ENCODE assay signal across 17 cellular contexts in the genomic region with DNA sequence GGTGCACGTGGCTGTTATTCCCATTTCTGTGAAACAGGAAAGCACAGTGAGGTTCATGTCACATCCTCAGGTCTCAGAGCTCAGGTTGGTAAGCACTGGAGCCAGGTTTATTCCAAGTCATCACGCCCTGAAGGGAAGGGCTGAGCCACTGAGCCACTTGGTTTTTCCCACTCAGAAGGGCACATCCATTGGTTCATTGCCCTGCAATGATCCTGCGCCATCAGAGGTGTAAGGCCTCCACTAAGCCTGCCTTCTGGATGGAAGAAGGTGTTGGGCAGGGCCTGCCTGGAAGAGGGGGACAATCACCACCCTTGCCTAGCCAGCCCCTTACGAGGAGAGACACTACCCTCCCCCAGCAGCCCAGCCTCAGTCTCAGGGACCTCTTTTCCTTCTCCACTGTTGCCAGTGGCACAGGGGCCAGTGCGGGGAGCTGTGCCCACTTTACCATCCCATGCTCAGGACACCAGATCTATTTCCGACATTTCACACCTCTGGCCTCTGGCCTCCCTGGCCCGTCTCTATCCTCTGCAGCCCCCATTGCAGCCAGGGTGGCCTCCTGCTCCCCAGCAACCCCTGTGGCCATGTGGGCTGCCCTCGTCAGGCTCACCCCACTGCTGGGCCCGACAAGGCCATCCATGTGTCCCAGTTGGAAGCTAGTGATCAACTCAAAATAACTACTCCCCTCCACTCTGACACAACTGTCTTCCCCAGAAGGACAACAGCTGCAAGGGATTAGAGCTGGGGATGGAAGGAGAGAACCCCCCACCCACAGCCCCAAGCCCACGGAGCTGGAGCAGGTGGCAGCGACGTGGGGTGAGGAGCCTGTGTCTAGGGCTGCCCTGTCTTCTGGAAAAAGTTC.
"Had no signal": no experiment of that assay in that cellular context is flagged by ENCODE, and none has a peak within 500 bp of the region (broad histone marks: within the 10 kb centered on the region; RNA-seq: fewer than 3 reads in every experiment).

No MANE protein-coding gene starts in this region.

- DNase-seq: activated CD4-positive, alpha-beta T cell treated with anti-CD3 and anti-CD28 coated beads, Interleukin-2, amount 10 ng/mL, durations not matched to agents 7 days and 5 days; activated CD4-positive, CD25-positive, alpha-beta regulatory T cell treated with anti-CD3 and anti-CD28 coated beads, Interleukin-2, amount 50 U/mL, for 72 hours; activated CD8-positive, alpha-beta memory T cell treated with anti-CD3 and anti-CD28 coated beads, Interleukin-2, amount 10 ng/mL, durations not matched to agents 7 days and 5 days; activated CD8-positive, alpha-beta T cell treated with anti-CD3 and anti-CD28 coated beads for 36 hours; activated effector memory CD4-positive, alpha-beta T cell treated with anti-CD3 and anti-CD28 coated beads, Interleukin-2, amount 50 U/mL, for 16 hours; activated naive CD4-positive, alpha-beta T cell treated with anti-CD3 and anti-CD28 coated beads, Interleukin-2, amount 10 ng/mL, durations not matched to agents 7 days and 5 days; activated T-cell treated with anti-CD3 and anti-CD28 coated beads for 4 hours; amygdala; left ventricle myocardium superior; naive B cell; spleen; stimulated activated CD4-positive, alpha-beta T cell treated with anti-CD3 and anti-CD28 coated beads, Interleukin-4, amount 100 ng/mL, for 1 hour; stimulated activated naive CD4-positive, alpha-beta T cell; upper lobe of left lung had no signal

- ATAC-seq: activated CD8-positive, alpha-beta memory T cell treated with anti-CD3 and anti-CD28 coated beads, Interleukin-2, amount 10 ng/mL, durations not matched to agents 7 days and 5 days; activated CD8-positive, alpha-beta T cell treated with anti-CD3 and anti-CD28 coated beads for 36 hours; left ventricle myocardium superior had no signal

- H3K4me3 ChIP-seq: spleen, thoracic aorta, upper lobe of left lung had no signal

- H3K27ac ChIP-seq: epithelial cell of prostate, spleen, thoracic aorta, upper lobe of left lung, VCaP had no signal

- H3K9me3 ChIP-seq: spleen, thoracic aorta, upper lobe of left lung had no signal

- H3K27me3 ChIP-seq: upper lobe of left lung had no signal

- H3K36me3 ChIP-seq: spleen, thoracic aorta, upper lobe of left lung had no signal
